1 cellular context compared by ENCODE assay signal in the genomic region with DNA sequence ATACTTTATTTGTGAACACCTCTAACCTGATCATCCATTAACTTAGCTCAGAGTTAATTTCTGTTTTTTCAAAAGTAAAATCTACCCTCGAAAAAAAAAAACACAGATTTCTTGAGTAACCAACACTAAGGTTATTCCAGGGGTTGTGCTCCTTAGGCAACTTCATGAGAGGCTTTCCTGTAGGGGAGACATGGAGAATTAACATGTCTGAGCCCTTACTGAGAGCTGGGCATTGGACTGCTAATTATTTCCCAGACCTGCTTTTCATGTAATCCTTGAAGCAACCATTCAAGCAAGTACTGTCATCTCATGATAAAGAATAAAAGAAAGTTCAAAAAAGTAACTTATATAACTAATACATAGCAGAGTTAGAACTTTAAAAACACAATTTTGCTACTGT.
TF ChIP-seq lines count a peak whose summit lies in the region.

No MANE protein-coding gene starts in this region.

TF ChIP-seq in IMR-90, 13 proteins besides CTCF, POLR2A, EP300 and RAD21:
- no peak for TF ChIP-seq MAFK (IDR thresholded peaks at IDR 0.05; ENCODE audit: low read depth, low read length)
- TF ChIP-seq, protein P1, sequence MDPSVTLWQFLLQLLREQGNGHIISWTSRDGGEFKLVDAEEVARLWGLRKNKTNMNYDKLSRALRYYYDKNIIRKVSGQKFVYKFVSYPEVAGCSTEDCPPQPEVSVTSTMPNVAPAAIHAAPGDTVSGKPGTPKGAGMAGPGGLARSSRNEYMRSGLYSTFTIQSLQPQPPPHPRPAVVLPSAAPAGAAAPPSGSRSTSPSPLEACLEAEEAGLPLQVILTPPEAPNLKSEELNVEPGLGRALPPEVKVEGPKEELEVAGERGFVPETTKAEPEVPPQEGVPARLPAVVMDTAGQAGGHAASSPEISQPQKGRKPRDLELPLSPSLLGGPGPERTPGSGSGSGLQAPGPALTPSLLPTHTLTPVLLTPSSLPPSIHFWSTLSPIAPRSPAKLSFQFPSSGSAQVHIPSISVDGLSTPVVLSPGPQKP (IDR thresholded peaks at IDR 0.05; ENCODE audit: borderline replicate concordance, low read depth, low read length), result no peak
- TF ChIP-seq RFX5 (IDR thresholded peaks at IDR 0.05; ENCODE audit: low read depth, low read length), result no peak
- TF ChIP-seq CHD1 (IDR thresholded peaks at IDR 0.05; ENCODE audit: low read depth, low read length), result no peak
- no peak for TF ChIP-seq MXI1 (IDR thresholded peaks at IDR 0.05; ENCODE audit: borderline replicate concordance, low read depth, low read length)
TF ChIP-seq in IMR-90: peak in this region for 0.
